23 cellular contexts compared by ENCODE assay signal in genomic region chr5:180180198-180180820, GRCh38. TPM values are rescaled to one million over a fixed set of nuclear protein-coding genes. Genes with fewer than 3 reads are reported as not detected.
A peak's percentile ranks its signal among the peaks of the same experiment; 100 is the strongest.
DNase-seq lines count a peak whose midpoint lies in the region; ATAC-seq, FAIRE-seq and TF ChIP-seq lines count a peak whose summit lies in the region.
"Had no signal": no experiment of that assay in that cellular context is flagged by ENCODE, and none has a peak within 500 bp of the region (broad histone marks: within the 10 kb centered on the region; RNA-seq: fewer than 3 reads in every experiment).

No MANE protein-coding gene starts in this region.

- no peak overlapping the region for H2AK5ac ChIP-seq in mesenchymal stem cell (ENCODE audit: low read length, severe bottlenecking)

- no peaks in the 10 kb centered on the region for H3K79me1 ChIP-seq in mesenchymal stem cell (replicated peaks; ENCODE audit: low read length, poor library complexity, severe bottlenecking)

- H2BK120ac ChIP-seq in mesenchymal stem cell (ENCODE audit: low read depth, low read length), result no peak overlapping the region

- H3K36me3 Mint-ChIP-seq in progenitor cell of endocrine pancreas (ENCODE audit: insufficient read depth), result no peaks in the 10 kb centered on the region
- peaks cover 4% of the 10 kb centered on the region for H3K36me3 Mint-ChIP-seq in endothelial cell (ENCODE audit: low read depth, unreplicated experiment)
- H3K36me3 Mint-ChIP-seq: IgD-negative memory B cell had no signal

- no peak overlapping the region for H4K8ac ChIP-seq in mesenchymal stem cell (ENCODE audit: low read length)

- FAIRE-seq in A549 (lab: Jason Lieb, UNC), result no peak
- FAIRE-seq: HTR-8/SVneo had no signal

- H3K9me3 Mint-ChIP-seq in progenitor cell of endocrine pancreas (ENCODE audit: low read depth) (peaks cover 4% of the 10 kb centered on the region), endothelial cell (ENCODE audit: unreplicated experiment) (peaks cover 8% of the 10 kb centered on the region)

- H3K27ac ChIP-seq in A549, result no peak overlapping the region
- peak overlapping the region; percentile 76 for H3K27ac ChIP-seq in cingulate gyrus (ENCODE audit: low read depth, low read length)
- H3K27ac ChIP-seq in mesenchymal stem cell (ENCODE audit: low read length, poor library complexity, severe bottlenecking), result no peak overlapping the region
- no peak overlapping the region for H3K27ac ChIP-seq in gastrocnemius medialis
- H3K27ac ChIP-seq: C4-2B, HL-60, SJCRH30 had no signal

- H3K4me1 Mint-ChIP-seq in progenitor cell of endocrine pancreas (ENCODE audit: low read depth) (peaks cover 28% of the 10 kb centered on the region), endothelial cell (ENCODE audit: unreplicated experiment) (peaks cover 5% of the 10 kb centered on the region)

- H3K4ac ChIP-seq in mesenchymal stem cell (ENCODE audit: low read depth in 1 of 2, low read length in 2 of 2), result no peak overlapping the region

- in situ Hi-C loops in gastrocnemius medialis (cut with MboI; ENCODE audit: low sequenced_read_pairs in 4 of 4), result no loop called here

- H3K9me3 ChIP-seq in A549 (peaks cover 22% of the 10 kb centered on the region), mesenchymal stem cell (ENCODE audit: control insufficient read depth, low read length) (peaks cover 11% of the 10 kb centered on the region), gastrocnemius medialis (no peaks in the 10 kb centered on the region)
- H3K9me3 ChIP-seq: SJCRH30 had no signal

- WGBS in A549 (ENCODE audit: missing lambda C conversion rate), result 40% methylated on average over 9 of the region's 10 CpGs
- 43% methylated on average over 9 of the region's 10 CpGs for WGBS in mesenchymal stem cell

- no peak overlapping the region for H3K23ac ChIP-seq in mesenchymal stem cell (ENCODE audit: low read length in 2 of 2)

- H3K4me3 Mint-ChIP-seq in progenitor cell of endocrine pancreas (ENCODE audit: low read depth) (no peak overlapping the region), endothelial cell (ENCODE audit: unreplicated experiment) (no peak overlapping the region)

- no peak overlapping the region for H2BK15ac ChIP-seq in mesenchymal stem cell (ENCODE audit: low read depth, poor library complexity, severe bottlenecking)

- TF ChIP-seq CTCF in A549 (IDR thresholded peaks at IDR 0.05), result no peak
- TF ChIP-seq CTCF in progenitor cell of endocrine pancreas (IDR thresholded peaks at IDR 0.05; ENCODE audit: unreplicated experiment), result no peak
- TF ChIP-seq CTCF in gastrocnemius medialis (IDR thresholded peaks at IDR 0.05 in 4 of 5, conservative IDR thresholded peaks at IDR 0.05 in 1 of 5), result no peak
- TF ChIP-seq CTCF in GM10248 (IDR thresholded peaks at IDR 0.05; ENCODE audit: control extremely low read depth, extremely low read depth, low read depth, missing control alignments), result no peak
- no peak for TF ChIP-seq CTCF in endothelial cell (IDR thresholded peaks at IDR 0.05; ENCODE audit: unreplicated experiment)

- TF ChIP-seq RAD21 in A549 (conservative IDR thresholded peaks at IDR 0.05 in 1 of 2, IDR thresholded peaks at IDR 0.05 in 1 of 2), result no peak

- H3K4me3 ChIP-seq in A549 (no peak overlapping the region), mesenchymal stem cell (ENCODE audit: insufficient read depth in 1 of 2, low read depth in 1 of 2, low read length in 2 of 2) (no peak overlapping the region), gastrocnemius medialis (no peak overlapping the region)
- H3K4me3 ChIP-seq: SJCRH30 had no signal

- POLR2A ChIA-PET in A549 (lab: Yijun Ruan, JAX) (no interaction called here), GM10248 (lab: Yijun Ruan, JAX) (no interaction called here)

- H3K4me1 ChIP-seq in A549 (no peaks in the 10 kb centered on the region; the same call in 2 of the 3 replicates), mesenchymal stem cell (ENCODE audit: control insufficient read depth, insufficient read depth, low read depth, low read length) (peaks cover 17% of the 10 kb centered on the region), gastrocnemius medialis (peaks cover 3 to 5% of the 10 kb centered on the region in 2 donors)

- peaks cover 0 to 30% of the 10 kb centered on the region in 2 experiments for H3K27me3 ChIP-seq in mesenchymal stem cell (ENCODE audit: control insufficient read depth in 1 of 2, insufficient read depth in 1 of 2, low read length in 2 of 2)
- H3K27me3 ChIP-seq in gastrocnemius medialis, result no peaks in the 10 kb centered on the region
- H3K27me3 ChIP-seq: SJCRH30 had no signal

- DNase-seq in A549 (ENCODE audit: low read depth in 1 of 2, low spot score in 1 of 2), result no peak
- no peak for DNase-seq in mesenchymal stem cell
- DNase-seq in progenitor cell of endocrine pancreas (ENCODE audit: low spot score, unreplicated experiment), result no peak
- no peak for DNase-seq in gastrocnemius medialis
- DNase-seq in GM10248 (ENCODE audit: extremely low spot score), result no peak
- DNase-seq in endothelial cell (ENCODE audit: low spot score), result no peak
- DNase-seq: 8988T, DMS 273 treated with DMSO at 0.1 percent for 48 hours, Kasumi-1, MM.1S, NCI-H1105, NCI-H1694, NCI-H510A treated with DMSO at 0.1 percent for 48 hours, NCI-H82, PC-3 had no signal

- no peak overlapping the region for H2BK12ac ChIP-seq in mesenchymal stem cell (ENCODE audit: low read length in 2 of 2)

- intact Hi-C loops in gastrocnemius medialis (cut with DNase I; ENCODE audit: low total_unique reads), result no loop called here

- TF ChIP-seq POLR2A in A549 (IDR thresholded peaks at IDR 0.05; ENCODE audit: low read length) (no peak), gastrocnemius medialis (IDR thresholded peaks at IDR 0.05) (no peak)

- H3K18ac ChIP-seq in mesenchymal stem cell (ENCODE audit: low read depth in 1 of 2, low read length in 2 of 2), result no peak overlapping the region

- H3K9ac ChIP-seq in mesenchymal stem cell (ENCODE audit: low read length), result no peak overlapping the region

- H3K36me3 ChIP-seq in mesenchymal stem cell (ENCODE audit: control insufficient read depth in 1 of 2, insufficient read depth in 2 of 2, low read depth in 1 of 2, low read length in 2 of 2) (no peaks in the 10 kb centered on the region), gastrocnemius medialis (no peaks in the 10 kb centered on the region)
- H3K36me3 ChIP-seq: SJCRH30 had no signal

- no peaks in the 10 kb centered on the region for H3K27me3 Mint-ChIP-seq in progenitor cell of endocrine pancreas
- H3K27me3 Mint-ChIP-seq in endothelial cell (ENCODE audit: unreplicated experiment), result peaks cover 2% of the 10 kb centered on the region

- ATAC-seq in A549 (peak; percentile 27 to 52; a peak in 4 of 6 replicates), gastrocnemius medialis (no peak), GM18867 (IDR thresholded peaks at IDR 0.05; ENCODE audit: unreplicated experiment) (no peak)
- ATAC-seq: HCT116, PC-3 had no signal

- H2AFZ ChIP-seq in mesenchymal stem cell (ENCODE audit: low read depth, low read length), result no peak overlapping the region

- H4K91ac ChIP-seq in mesenchymal stem cell (ENCODE audit: low read length), result peak overlapping the region; percentile 45

- H3K4me2 ChIP-seq in A549 (no peak overlapping the region), mesenchymal stem cell (ENCODE audit: low read length, poor library complexity, severe bottlenecking) (no peak overlapping the region)

- CTCF ChIA-PET in A549 (lab: Yijun Ruan, JAX) (interaction anchor here (1.0 to 1.7 kb wide), 3 partner anchors 26 to 31 kb away, joined by 3 read pairs; partner anchors contain the start of gene RASGEF1C), GM10248 (lab: Yijun Ruan, JAX) (no interaction called here)

- H3K14ac ChIP-seq in mesenchymal stem cell (ENCODE audit: low read length in 2 of 2), result no peak overlapping the region

- TF ChIP-seq EP300 in A549 (IDR thresholded peaks at IDR 0.05), result no peak

- no peak overlapping the region for H2BK5ac ChIP-seq in mesenchymal stem cell (ENCODE audit: low read depth, low read length, poor library complexity, severe bottlenecking)

- H3K27ac Mint-ChIP-seq in progenitor cell of endocrine pancreas, result peak overlapping the region; percentile 89
- H3K27ac Mint-ChIP-seq in endothelial cell (ENCODE audit: unreplicated experiment), result no peak overlapping the region

TF ChIP-seq in A549, 52 proteins besides CTCF, POLR2A, EP300 and RAD21:
- TF ChIP-seq E2F6 (IDR thresholded peaks at IDR 0.05; ENCODE audit: borderline replicate concordance, low read depth) (no peak), ZSCAN20 (CRISPR knock-in tag; IDR thresholded peaks at IDR 0.05) (no peak), SREBF2 (IDR thresholded peaks at IDR 0.05) (no peak), FOSL2 (IDR thresholded peaks at IDR 0.05) (no peak), FOSL2 (CRISPR knock-in tag; IDR thresholded peaks at IDR 0.05) (no peak), BCL3 (IDR thresholded peaks at IDR 0.05) (no peak), GATA3 (IDR thresholded peaks at IDR 0.05; ENCODE audit: borderline replicate concordance) (no peak)

RNA-seq across cellular contexts. Expression of gene RASGEF1C, which starts 28.7 kb away (rescaled TPM):
- polyA plus RNA-seq in A549 (2011; rRNA removed) (0.16 TPM in 1 of 2 replicates, not detected in the other), A549 (2017; fragmentation: RNase III; extraction: RNeasy Plus Mini Kit Qiagen cat#74134 plus additional on column Dnase treatment) (0.12 to 0.24 TPM (median 0.12 TPM) in 3 replicates)
- polyA plus RNA-seq in A549 (2012; cell fraction: cytosol; rRNA removed), result 0.03 and 0.05 TPM in 2 replicates
- 0.08 and 0.09 TPM in 2 replicates for polyA plus RNA-seq in A549 (2012; cell fraction: nucleus; rRNA removed)
- not detected in 2 replicates for polyA minus RNA-seq in A549 (2011; rRNA and poly(A)+ RNA removed)
- polyA plus RNA-seq in mesenchymal stem cell (2013, experiment 1 of 2), result 0.01 TPM
- polyA plus RNA-seq in mesenchymal stem cell (2013, experiment 2 of 2), result not detected
- total RNA-seq in progenitor cell of endocrine pancreas (0.51 and 1.3 TPM in 2 replicates), gastrocnemius medialis (not detected), endothelial cell (ENCODE audit: unreplicated experiment) (0.64 TPM)
- total RNA-seq: SJCRH30 had no signal
- polyA plus RNA-seq: IgD-negative memory B cell had no signal

Comparison
In these comparisons a context has a peak if more than half of its experiments do, and no peak if none do; other contexts are left out.
1. ATAC-seq: peak in A549 (2 of 2); none in gastrocnemius medialis (0 of 2) and GM18867 (single experiment).